1 cellular context compared by ENCODE assay signal in genomic region chr19:14472202-14472961, GRCh38.
TF ChIP-seq lines count a peak whose summit lies in the region.

No MANE protein-coding gene starts in this region.

TF ChIP-seq in K562, 482 proteins besides CTCF, POLR2A, EP300 and RAD21 (continued from another document and continues in another):
- TF ChIP-seq AFF1 (IDR thresholded peaks at IDR 0.05; ENCODE audit: low read depth in 1 of 2, partially characterized antibody in 2 of 2) (no peak), TGIF2 (CRISPR knock-in tag; IDR thresholded peaks at IDR 0.05) (no peak), HNRNPUL1 (IDR thresholded peaks at IDR 0.05; ENCODE audit: low read length) (no peak), KAT8 (IDR thresholded peaks at IDR 0.05; ENCODE audit: low read depth) (no peak), BCLAF1 (IDR thresholded peaks at IDR 0.05; ENCODE audit: borderline replicate concordance in 1 of 2, control insufficient read depth in 1 of 2, low read depth in 2 of 2, low read length in 1 of 2) (no peak), LARP7 (IDR thresholded peaks at IDR 0.05) (no peak), XRCC5 (IDR thresholded peaks at IDR 0.05; ENCODE audit: low read depth, low read length) (peak; percentile 70; the same call in 1 of the 2 replicates), POLR2G (IDR thresholded peaks at IDR 0.05; ENCODE audit: low read depth, low read length) (peak; percentile 81), NCOA4 (IDR thresholded peaks at IDR 0.05; ENCODE audit: partially characterized antibody) (no peak), FOS (IDR thresholded peaks at IDR 0.05; ENCODE audit: extremely low read depth, insufficient read length) (no peak), HDAC2 (IDR thresholded peaks at IDR 0.05) (no peak), ZNF785 (CRISPR knock-in tag; IDR thresholded peaks at IDR 0.05) (no peak), BDP1 (IDR thresholded peaks at IDR 0.05; ENCODE audit: insufficient read depth, insufficient read length) (no peak), NR2C1 (IDR thresholded peaks at IDR 0.05) (no peak), NR2C1 (tag; IDR thresholded peaks at IDR 0.05) (no peak), ZNF41 (CRISPR knock-in tag; conservative IDR thresholded peaks at IDR 0.05) (no peak), FOXA1 (IDR thresholded peaks at IDR 0.05; ENCODE audit: borderline replicate concordance) (no peak), MXI1 (IDR thresholded peaks at IDR 0.05; ENCODE audit: low read depth, low read length) (no peak), RNF2 (IDR thresholded peaks at IDR 0.05) (no peak), HOXB6 (CRISPR knock-in tag; IDR thresholded peaks at IDR 0.05; ENCODE audit: borderline replicate concordance) (no peak), ZBTB1 (CRISPR knock-in tag; IDR thresholded peaks at IDR 0.05; ENCODE audit: borderline replicate concordance, low read depth) (0 out of 2 replicates have a peak, but pooled peaks have one; percentile 42), MCM7 (IDR thresholded peaks at IDR 0.05) (no peak), ZNF184 (CRISPR knock-in tag; IDR thresholded peaks at IDR 0.05) (no peak), MCM2 (IDR thresholded peaks at IDR 0.05; ENCODE audit: low read depth) (no peak), HDGF (IDR thresholded peaks at IDR 0.05) (no peak), CLOCK (CRISPR knock-in tag; IDR thresholded peaks at IDR 0.05; ENCODE audit: borderline replicate concordance) (no peak), IRF1 (CRISPR knock-in tag; IDR thresholded peaks at IDR 0.05; ENCODE audit: borderline replicate concordance) (no peak), SMARCE1 (IDR thresholded peaks at IDR 0.05) (no peak), TCFL5 (CRISPR knock-in tag; conservative IDR thresholded peaks at IDR 0.05) (no peak), L3MBTL2 (IDR thresholded peaks at IDR 0.05) (peak; percentile 88), BRF2 (IDR thresholded peaks at IDR 0.05; ENCODE audit: borderline replicate concordance, insufficient read depth, insufficient read length) (no peak), CHD4 (IDR thresholded peaks at IDR 0.05; ENCODE audit: insufficient read depth, insufficient replicate concordance, low read depth, low read length, poor library complexity, severe bottlenecking) (no peak), ZNF354B (CRISPR knock-in tag; IDR thresholded peaks at IDR 0.05) (no peak), ETV6 (IDR thresholded peaks at IDR 0.05; ENCODE audit: borderline replicate concordance in 1 of 2, low read depth in 2 of 2, low read length in 1 of 2) (peak in 1 of 2 experiments; percentile 40; a peak in 1 of 4 replicates), ETV6 (CRISPR knock-in tag; IDR thresholded peaks at IDR 0.05; ENCODE audit: borderline replicate concordance) (no peak), SMARCA5 (IDR thresholded peaks at IDR 0.05) (no peak), CBX3 (IDR thresholded peaks at IDR 0.05; ENCODE audit: borderline replicate concordance in 1 of 2, low read length in 2 of 2) (no peak; a peak in 1 of 3 replicates), GMEB1 (CRISPR knock-in tag; IDR thresholded peaks at IDR 0.05) (0 out of 2 replicates have a peak, but pooled peaks have one; percentile 27), ZFP36 (IDR thresholded peaks at IDR 0.05; ENCODE audit: low read depth, low read length, partially characterized antibody) (no peak), RUNX1 (IDR thresholded peaks at IDR 0.05; ENCODE audit: low read depth) (no peak)
- TF ChIP-seq, protein P1, sequence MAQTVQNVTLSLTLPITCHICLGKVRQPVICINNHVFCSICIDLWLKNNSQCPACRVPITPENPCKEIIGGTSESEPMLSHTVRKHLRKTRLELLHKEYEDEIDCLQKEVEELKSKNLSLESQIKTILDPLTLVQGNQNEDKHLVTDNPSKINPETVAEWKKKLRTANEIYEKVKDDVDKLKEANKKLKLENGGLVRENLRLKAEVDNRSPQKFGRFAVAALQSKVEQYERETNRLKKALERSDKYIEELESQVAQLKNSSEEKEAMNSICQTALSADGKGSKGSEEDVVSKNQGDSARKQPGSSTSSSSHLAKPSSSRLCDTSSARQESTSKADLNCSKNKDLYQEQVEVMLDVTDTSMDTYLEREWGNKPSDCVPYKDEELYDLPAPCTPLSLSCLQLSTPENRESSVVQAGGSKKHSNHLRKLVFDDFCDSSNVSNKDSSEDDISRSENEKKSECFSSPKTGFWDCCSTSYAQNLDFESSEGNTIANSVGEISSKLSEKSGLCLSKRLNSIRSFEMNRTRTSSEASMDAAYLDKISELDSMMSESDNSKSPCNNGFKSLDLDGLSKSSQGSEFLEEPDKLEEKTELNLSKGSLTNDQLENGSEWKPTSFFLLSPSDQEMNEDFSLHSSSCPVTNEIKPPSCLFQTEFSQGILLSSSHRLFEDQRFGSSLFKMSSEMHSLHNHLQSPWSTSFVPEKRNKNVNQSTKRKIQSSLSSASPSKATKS (CRISPR knock-in tag; IDR thresholded peaks at IDR 0.05), result no peak
- TF ChIP-seq, protein P2, sequence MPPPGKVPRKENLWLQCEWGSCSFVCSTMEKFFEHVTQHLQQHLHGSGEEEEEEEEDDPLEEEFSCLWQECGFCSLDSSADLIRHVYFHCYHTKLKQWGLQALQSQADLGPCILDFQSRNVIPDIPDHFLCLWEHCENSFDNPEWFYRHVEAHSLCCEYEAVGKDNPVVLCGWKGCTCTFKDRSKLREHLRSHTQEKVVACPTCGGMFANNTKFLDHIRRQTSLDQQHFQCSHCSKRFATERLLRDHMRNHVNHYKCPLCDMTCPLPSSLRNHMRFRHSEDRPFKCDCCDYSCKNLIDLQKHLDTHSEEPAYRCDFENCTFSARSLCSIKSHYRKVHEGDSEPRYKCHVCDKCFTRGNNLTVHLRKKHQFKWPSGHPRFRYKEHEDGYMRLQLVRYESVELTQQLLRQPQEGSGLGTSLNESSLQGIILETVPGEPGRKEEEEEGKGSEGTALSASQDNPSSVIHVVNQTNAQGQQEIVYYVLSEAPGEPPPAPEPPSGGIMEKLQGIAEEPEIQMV (tag; conservative IDR thresholded peaks at IDR 0.05; ENCODE audit: low read depth), result no peak
- TF ChIP-seq, protein P3, sequence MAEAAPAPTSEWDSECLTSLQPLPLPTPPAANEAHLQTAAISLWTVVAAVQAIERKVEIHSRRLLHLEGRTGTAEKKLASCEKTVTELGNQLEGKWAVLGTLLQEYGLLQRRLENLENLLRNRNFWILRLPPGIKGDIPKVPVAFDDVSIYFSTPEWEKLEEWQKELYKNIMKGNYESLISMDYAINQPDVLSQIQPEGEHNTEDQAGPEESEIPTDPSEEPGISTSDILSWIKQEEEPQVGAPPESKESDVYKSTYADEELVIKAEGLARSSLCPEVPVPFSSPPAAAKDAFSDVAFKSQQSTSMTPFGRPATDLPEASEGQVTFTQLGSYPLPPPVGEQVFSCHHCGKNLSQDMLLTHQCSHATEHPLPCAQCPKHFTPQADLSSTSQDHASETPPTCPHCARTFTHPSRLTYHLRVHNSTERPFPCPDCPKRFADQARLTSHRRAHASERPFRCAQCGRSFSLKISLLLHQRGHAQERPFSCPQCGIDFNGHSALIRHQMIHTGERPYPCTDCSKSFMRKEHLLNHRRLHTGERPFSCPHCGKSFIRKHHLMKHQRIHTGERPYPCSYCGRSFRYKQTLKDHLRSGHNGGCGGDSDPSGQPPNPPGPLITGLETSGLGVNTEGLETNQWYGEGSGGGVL (CRISPR knock-in tag; IDR thresholded peaks at IDR 0.05), result no peak
